Comparison of ENCODE assay signal across 1 cellular context in genomic region chr1:33298623-33299277, GRCh38.
A peak's percentile ranks its signal among the peaks of the same experiment; 100 is the strongest.
TF ChIP-seq lines count a peak whose summit lies in the region.

No MANE protein-coding gene starts in this region.

TF ChIP-seq in H1, 55 proteins besides CTCF, POLR2A, EP300 and RAD21:
- TF ChIP-seq MAX (IDR thresholded peaks at IDR 0.05), result peak; percentile 38; the same call in 1 of the 2 replicates
- TF ChIP-seq BRCA1 (IDR thresholded peaks at IDR 0.05; ENCODE audit: low read depth, low read length), result no peak
- TF ChIP-seq YY1 (IDR thresholded peaks at IDR 0.05; ENCODE audit: low read depth, low read length), result peak; percentile 81
- no peak for TF ChIP-seq POU5F1 (IDR thresholded peaks at IDR 0.05; ENCODE audit: low read depth, low read length)
